In genomic region chr12:98642801-98643200, GRCh38 we compare ENCODE assay signal across 8 cellular contexts. TPM values are rescaled to one million over a fixed set of nuclear protein-coding genes. Genes with fewer than 3 reads are reported as not detected.
DNase-seq lines count a peak whose midpoint lies in the region; ATAC-seq and TF ChIP-seq lines count a peak whose summit lies in the region.
"Not testable (repeated sequence)": the region's sequence is repeated elsewhere in the genome, so short reads cannot be mapped to it uniquely, and the experiment has no call there.

No MANE protein-coding gene starts in this region.

- not testable (repeated sequence) for H3K4me1 ChIP-seq in A673 (ENCODE audit: insufficient read depth, low read length, poor library complexity, severe bottlenecking)
- peaks cover 30% of the 10 kb centered on the region for H3K4me1 ChIP-seq in Loucy (ENCODE audit: insufficient read depth, low read length, poor library complexity, severe bottlenecking)

- not testable (repeated sequence) for H3K9me3 Mint-ChIP-seq in T-helper 2 cell treated with Interferon-gamma antibody and Interleukin-4, amounts not matched to agents 5 μg/mL and 100 μg/mL, for 36 hours; activated naive CD4-positive, alpha-beta T cell treated with anti-CD3 and anti-CD28 coated beads for 36 hours; chondrocyte (ENCODE audit: low read depth); memory B cell

- peaks cover 20% of the 10 kb centered on the region for H3K36me3 Mint-ChIP-seq in T-helper 2 cell treated with Interferon-gamma antibody and Interleukin-4, amounts not matched to agents 5 μg/mL and 100 μg/mL, for 36 hours (ENCODE audit: low read depth)
- H3K36me3 Mint-ChIP-seq in activated naive CD4-positive, alpha-beta T cell treated with anti-CD3 and anti-CD28 coated beads for 36 hours (ENCODE audit: low read depth); chondrocyte (ENCODE audit: low read depth); memory B cell: not testable (repeated sequence)

- peaks cover 93% of the 10 kb centered on the region for H3K79me2 ChIP-seq in Loucy (ENCODE audit: insufficient read depth, low read length)

- H2AFZ ChIP-seq in Loucy (ENCODE audit: low read length) = not testable (repeated sequence)

- peak overlapping the region; percentile 94 for H3K4me3 Mint-ChIP-seq in T-helper 2 cell treated with Interferon-gamma antibody and Interleukin-4, amounts not matched to agents 5 μg/mL and 100 μg/mL, for 36 hours
- peak overlapping the region; percentile 96 for H3K4me3 Mint-ChIP-seq in activated naive CD4-positive, alpha-beta T cell treated with anti-CD3 and anti-CD28 coated beads for 36 hours
- H3K4me3 Mint-ChIP-seq in chondrocyte (ENCODE audit: unreplicated experiment) (peak overlapping the region; percentile 96), memory B cell (peak overlapping the region; percentile 46)

- not testable (repeated sequence) for H3F3A ChIP-seq in Loucy (ENCODE audit: low read depth)

- CTCF ChIA-PET in A673 (lab: Charles Lee); activated naive CD4-positive, alpha-beta T cell treated with anti-CD3 and anti-CD28 coated beads for 36 hours (lab: Charles Lee): not testable (repeated sequence)

- H3K9me2 ChIP-seq in Loucy (replicated peaks; ENCODE audit: low read depth, low read length) = not testable (repeated sequence)

- H4K20me1 ChIP-seq in Loucy (ENCODE audit: insufficient read depth, low read length, poor library complexity, severe bottlenecking) = peaks cover 33% of the 10 kb centered on the region

- not testable (repeated sequence) for DNase-seq in A673 (ENCODE audit: low spot score); GM06990 (ENCODE audit: extremely low read depth, insufficient read length); T-helper 2 cell treated with Interferon-gamma antibody and Interleukin-4, amounts not matched to agents 5 μg/mL and 100 μg/mL, for 36 hours (ENCODE audit: low spot score); activated naive CD4-positive, alpha-beta T cell treated with anti-CD3 and anti-CD28 coated beads for 36 hours; chondrocyte (ENCODE audit: low spot score); memory B cell (ENCODE audit: low spot score in 2 of 2); skeletal muscle cell (ENCODE audit: low read depth)

- peaks cover 38% of the 10 kb centered on the region for H3K4me1 Mint-ChIP-seq in T-helper 2 cell treated with Interferon-gamma antibody and Interleukin-4, amounts not matched to agents 5 μg/mL and 100 μg/mL, for 36 hours (ENCODE audit: low read depth)
- peaks cover 18% of the 10 kb centered on the region for H3K4me1 Mint-ChIP-seq in activated naive CD4-positive, alpha-beta T cell treated with anti-CD3 and anti-CD28 coated beads for 36 hours (ENCODE audit: low read depth)
- H3K4me1 Mint-ChIP-seq in chondrocyte (ENCODE audit: low read depth) (peaks cover 50% of the 10 kb centered on the region), memory B cell (peaks cover 10% of the 10 kb centered on the region)

- intact Hi-C loops in A673 (cut with micrococcal nuclease; ENCODE audit: unreplicated experiment) = loop anchor here (5.0 kb wide), 1 partner anchor 40 kb away; no protein-coding TSS in a partner anchor
- intact Hi-C loops in activated naive CD4-positive, alpha-beta T cell treated with anti-CD3 and anti-CD28 coated beads for 36 hours (cut with micrococcal nuclease) = not testable (repeated sequence)

- not testable (repeated sequence) for H3K9me3 ChIP-seq in A673 (ENCODE audit: low read depth, low read length, poor library complexity, severe bottlenecking); Loucy (ENCODE audit: insufficient read depth, low read depth, low read length)

- POLR2A ChIA-PET in A673 (lab: Charles Lee; ENCODE audit: low non-redundant PET) = not testable (repeated sequence)

- TF ChIP-seq CTCF in A673 (conservative IDR thresholded peaks at IDR 0.05; ENCODE audit: low read depth, low read length); GM06990 (IDR thresholded peaks at IDR 0.05; ENCODE audit: insufficient read depth, low read length, poor library complexity, severe bottlenecking); Loucy (conservative IDR thresholded peaks at IDR 0.05; ENCODE audit: low read length); chondrocyte (IDR thresholded peaks at IDR 0.05): not testable (repeated sequence)

- H3K27ac ChIP-seq in A673 (ENCODE audit: low read depth, low read length, poor library complexity, severe bottlenecking) = not testable (repeated sequence)

- not testable (repeated sequence) for ATAC-seq in memory B cell (ENCODE audit: low read depth)

- peak overlapping the region; percentile 67 for H3K27ac Mint-ChIP-seq in T-helper 2 cell treated with Interferon-gamma antibody and Interleukin-4, amounts not matched to agents 5 μg/mL and 100 μg/mL, for 36 hours
- H3K27ac Mint-ChIP-seq in activated naive CD4-positive, alpha-beta T cell treated with anti-CD3 and anti-CD28 coated beads for 36 hours; memory B cell: not testable (repeated sequence)
- peak overlapping the region; percentile 74 for H3K27ac Mint-ChIP-seq in chondrocyte (ENCODE audit: unreplicated experiment)

- H3K9ac ChIP-seq in Loucy (ENCODE audit: low read depth, low read length, poor library complexity, severe bottlenecking) = peak overlapping the region; percentile 97

- not testable (repeated sequence) for H3K27me3 ChIP-seq in A673 (replicated peaks; ENCODE audit: insufficient read depth, low read depth, low read length, poor library complexity); GM06990 (replicated peaks; ENCODE audit: control insufficient read depth, insufficient read depth, low read length); Loucy (ENCODE audit: insufficient read depth, low read length, poor library complexity, severe bottlenecking)

- not testable (repeated sequence) for H3K27me3 Mint-ChIP-seq in T-helper 2 cell treated with Interferon-gamma antibody and Interleukin-4, amounts not matched to agents 5 μg/mL and 100 μg/mL, for 36 hours (ENCODE audit: low read depth); activated naive CD4-positive, alpha-beta T cell treated with anti-CD3 and anti-CD28 coated beads for 36 hours (ENCODE audit: low read depth); chondrocyte (ENCODE audit: low read depth); memory B cell

- H3K4me3 ChIP-seq in A673 (ENCODE audit: low read depth, low read length, poor library complexity, severe bottlenecking) (peak overlapping the region; percentile 85), GM06990 (replicated peaks; ENCODE audit: low read depth, low read length) (peak overlapping the region; percentile 94), Loucy (ENCODE audit: low read length, poor library complexity, severe bottlenecking) (peak overlapping the region; percentile 92), skeletal muscle cell (ENCODE audit: low read depth, low read length) (peak overlapping the region; percentile 87)

- peak overlapping the region; percentile 75 for H3K4me2 ChIP-seq in Loucy (ENCODE audit: low read depth, low read length, poor library complexity, severe bottlenecking)

- not testable (repeated sequence) for BruUV-seq in A673 (replicated peaks; lab: Mats Ljungman, UMichigan)

- not testable (repeated sequence) for H3K36me3 ChIP-seq in A673 (ENCODE audit: insufficient read depth, low read length, poor library complexity, severe bottlenecking); GM06990 (ENCODE audit: control insufficient read depth, insufficient read depth, low read length); Loucy (ENCODE audit: insufficient read depth, low read length)

RNA-seq across cellular contexts. Expression of gene IKBIP, which starts 1.8 kb away (rescaled TPM):
- total RNA-seq in A673 (2021) (23.2 and 24.3 TPM in 2 replicates), chondrocyte (65.0 to 69.5 TPM (median 66.8 TPM) in 3 replicates)
- 10 to 100 TPM; 14.5 to 16.8 TPM for total RNA-seq in activated naive CD4-positive, alpha-beta T cell treated with anti-CD3 and anti-CD28 coated beads for 36 hours

RNA-seq across cellular contexts. Expression of gene APAF1, which starts 2.3 kb away (rescaled TPM):
- 24.2 and 28.4 TPM in 2 replicates for total RNA-seq in A673 (2021)
- total RNA-seq in activated naive CD4-positive, alpha-beta T cell treated with anti-CD3 and anti-CD28 coated beads for 36 hours = 10 to 100 TPM; 13.6 to 14.5 TPM
- 19.2 to 26.7 TPM (median 21.8 TPM) in 3 replicates for total RNA-seq in chondrocyte

RNA-seq across cellular contexts. Expression of gene SLC25A3, which starts 49.3 kb away (rescaled TPM):
- total RNA-seq in A673 (2021) (718 and 737 TPM in 2 replicates), chondrocyte (469 to 531 TPM (median 525 TPM) in 3 replicates)
- total RNA-seq in activated naive CD4-positive, alpha-beta T cell treated with anti-CD3 and anti-CD28 coated beads for 36 hours = 100 to 1,000 TPM; 714 to 732 TPM

Comparison
In these comparisons a context has a peak if more than half of its experiments do, and no peak if none do; other contexts are left out.
1. H3K4me3 Mint-ChIP-seq: peak in every context shown above with its lines; median percentile 96 in activated naive CD4-positive, alpha-beta T cell treated with anti-CD3 and anti-CD28 coated beads for 36 hours; 96 in chondrocyte; 94 in T-helper 2 cell treated with Interferon-gamma antibody and Interleukin-4, amounts not matched to agents 5 μg/mL and 100 μg/mL, for 36 hours; 46 in memory B cell.